ENCODE assay signal across 22 cellular contexts in genomic region chr9:91586282-91586681, GRCh38.
"Had no signal": no experiment of that assay in that cellular context is flagged by ENCODE, and none has a peak within 500 bp of the region (broad histone marks: within the 10 kb centered on the region; RNA-seq: fewer than 3 reads in every experiment).

No MANE protein-coding gene starts in this region.

- H3K27ac ChIP-seq: KMS-11, VCaP had no signal

- H3K27ac Mint-ChIP-seq: activated CD4-positive, alpha-beta memory T cell treated with anti-CD3 and anti-CD28 coated beads, Interleukin-2, amount 10 ng/mL, durations not matched to agents 7 days and 5 days; activated naive CD4-positive, alpha-beta T cell treated with anti-CD3 and anti-CD28 coated beads for 36 hours; activated naive CD8-positive, alpha-beta T cell; activated T-helper 17 cell treated with anti-CD3 and anti-CD28 coated beads, Interleukin-2, amount 50 U/mL, for 72 hours; brain had no signal

- H3K4me2 ChIP-seq: KMS-11 had no signal

- H3K9me3 Mint-ChIP-seq: activated CD4-positive, alpha-beta memory T cell treated with anti-CD3 and anti-CD28 coated beads, Interleukin-2, amount 10 ng/mL, durations not matched to agents 7 days and 5 days; activated naive CD4-positive, alpha-beta T cell treated with anti-CD3 and anti-CD28 coated beads for 36 hours; brain had no signal

- H3K36me3 Mint-ChIP-seq: activated naive CD8-positive, alpha-beta T cell; brain had no signal

- H3K4me1 Mint-ChIP-seq: activated CD4-positive, alpha-beta memory T cell treated with anti-CD3 and anti-CD28 coated beads, Interleukin-2, amount 10 ng/mL, durations not matched to agents 7 days and 5 days; activated T-helper 17 cell treated with anti-CD3 and anti-CD28 coated beads, Interleukin-2, amount 50 U/mL, for 72 hours had no signal

- H3K9ac ChIP-seq: KMS-11 had no signal

- H3K4me3 Mint-ChIP-seq: activated CD4-positive, alpha-beta memory T cell treated with anti-CD3 and anti-CD28 coated beads, Interleukin-2, amount 10 ng/mL, durations not matched to agents 7 days and 5 days; activated naive CD4-positive, alpha-beta T cell treated with anti-CD3 and anti-CD28 coated beads for 36 hours; activated naive CD8-positive, alpha-beta T cell; activated T-helper 17 cell treated with anti-CD3 and anti-CD28 coated beads, Interleukin-2, amount 50 U/mL, for 72 hours; brain had no signal

- DNase-seq: activated CD4-positive, alpha-beta memory T cell treated with anti-CD3 and anti-CD28 coated beads, Interleukin-2, amount 10 ng/mL, durations not matched to agents 7 days and 5 days; activated CD4-positive, alpha-beta T cell treated with anti-CD3 and anti-CD28 coated beads, Interleukin-2, amount 50 U/mL, for 1 hour; activated CD4-positive, CD25-positive, alpha-beta regulatory T cell; activated gamma-delta T cell; activated naive CD4-positive, alpha-beta T cell treated with anti-CD3 and anti-CD28 coated beads for 36 hours; activated T-cell treated with anti-CD3 and anti-CD28 coated beads for 4 hours; activated T-cell treated with anti-CD3 and anti-CD28 coated beads, Interleukin-2, amount 50 U/mL, for 48 hours; amygdala; NCI-H1105 treated with DMSO at 0.1 percent for 48 hours; NCI-H1436 treated with DMSO at 0.1 percent for 48 hours; NCI-H187; NCI-H2081; NCI-H510A treated with DMSO at 0.1 percent for 48 hours; NCI-H69; PC-3; SHP77 treated with DMSO at 0.1 percent for 48 hours; T-helper 1 cell had no signal
